8 cellular contexts compared by ENCODE assay signal in the genomic region with DNA sequence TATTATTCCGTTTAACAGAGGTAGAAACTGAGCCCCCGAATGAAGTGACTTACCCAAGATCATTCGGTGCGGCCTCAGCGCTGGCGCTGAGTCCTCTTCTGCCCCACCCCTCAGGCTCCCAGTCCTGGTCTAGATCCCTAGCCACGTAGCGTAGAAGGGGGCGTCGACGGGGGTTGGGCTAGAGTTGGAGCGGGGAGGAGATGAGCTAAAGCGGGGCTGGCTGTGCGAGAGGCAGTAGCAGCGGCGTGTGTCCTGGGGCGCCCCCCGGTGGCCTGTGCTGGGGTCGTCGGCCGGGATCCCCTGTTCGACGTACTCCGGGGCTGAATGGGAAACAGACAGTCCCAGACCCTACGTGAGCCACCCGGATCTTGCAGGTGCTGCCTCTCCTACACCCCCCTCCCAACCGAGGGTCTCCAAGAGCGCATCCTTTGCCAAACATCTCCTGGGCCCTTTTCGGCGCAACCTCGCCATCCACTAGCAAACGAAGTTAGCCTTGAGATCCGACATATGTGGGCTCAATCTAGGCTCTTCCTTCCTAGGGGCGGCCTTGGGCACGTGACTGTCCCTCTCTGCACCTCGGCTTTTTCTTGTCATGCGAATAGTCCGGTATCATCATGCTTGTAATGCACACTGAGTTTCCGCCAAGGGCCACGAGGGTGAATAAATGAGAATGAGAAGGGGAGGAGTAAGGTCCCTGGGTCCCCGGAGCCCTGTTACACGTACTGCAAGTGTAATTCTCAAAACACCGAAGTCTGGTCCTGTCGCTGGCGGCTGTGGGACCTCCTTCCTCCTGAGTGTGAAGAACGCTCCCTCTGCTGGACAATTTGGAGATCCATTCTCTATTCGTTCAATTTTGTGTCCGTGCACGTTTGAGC. TPM values are rescaled to one million over a fixed set of nuclear protein-coding genes. Genes with fewer than 3 reads are reported as not detected.
DNase-seq lines count a peak whose midpoint lies in the region; ATAC-seq, FAIRE-seq and TF ChIP-seq lines count a peak whose summit lies in the region.

No MANE protein-coding gene starts in this region.

- no peaks in the 10 kb centered on the region for H3K36me3 ChIP-seq in kidney (ENCODE audit: control insufficient read depth in 1 of 2, insufficient read depth in 2 of 2, low read length in 2 of 2)

- no peak for FAIRE-seq in A549 (lab: Jason Lieb, UNC)
- no peak for FAIRE-seq in kidney (lab: Jason Lieb, UNC)

- WGBS in A549 (ENCODE audit: missing lambda C conversion rate), result under 1% methylated on average over 33 of the region's 49 CpGs

- TF ChIP-seq POLR2A in A549 (IDR thresholded peaks at IDR 0.05; ENCODE audit: low read length), result no peak

- H3K4me1 Mint-ChIP-seq in central memory CD8-positive, alpha-beta T cell, result peaks cover 25% of the 10 kb centered on the region

- TF ChIP-seq CTCF in A549 (IDR thresholded peaks at IDR 0.05) (peak; percentile 71), kidney (IDR thresholded peaks at IDR 0.05; ENCODE audit: borderline replicate concordance, extremely low read depth, insufficient read depth) (peak; percentile 91)

- H3K27me3 Mint-ChIP-seq in central memory CD8-positive, alpha-beta T cell, result peaks cover 4% of the 10 kb centered on the region

- no peak overlapping the region for H3K9ac ChIP-seq in kidney (ENCODE audit: low read length in 2 of 2)

- peak overlapping the region; percentile 93 for H3K27ac Mint-ChIP-seq in central memory CD8-positive, alpha-beta T cell (ENCODE audit: low read depth)

- H3K4me1 ChIP-seq in A549, result 0 out of 3 replicates have a peak, but pooled peaks cover 4% of the 10 kb centered on the region
- H3K4me1 ChIP-seq in kidney (ENCODE audit: control insufficient read depth in 1 of 2, insufficient read depth in 1 of 2, low read depth in 1 of 2, low read length in 2 of 2), result peaks cover 0 to 11% of the 10 kb centered on the region in 2 donors

- H3K36me3 Mint-ChIP-seq in central memory CD8-positive, alpha-beta T cell (ENCODE audit: insufficient read depth), result peaks cover 5% of the 10 kb centered on the region

- DNase-seq in A549 (ENCODE audit: low read depth in 1 of 2, low spot score in 1 of 2) (peak; percentile 90 to 93), NCI-H510A (lab: John Stamatoyannopoulos, UW) (peak; percentile 61), kidney (peak; percentile 95)
- DNase-seq in central memory CD8-positive, alpha-beta T cell (ENCODE audit: low spot score in 2 of 2), result peak; percentile 93 to 99
- DNase-seq in stimulated activated CD4-positive, alpha-beta T cell treated with anti-CD3 and anti-CD28 coated beads, Interleukin-15, amount 100 ng/mL, for 24 hours, result peak; percentile 99

- intact Hi-C loops in kidney (cut with DNase I), result loop anchor here (10.0 kb wide), 2 partner anchors 381 to 471 kb away; a partner anchor contains a TSS

- H3K9me3 ChIP-seq in A549 (no peaks in the 10 kb centered on the region), kidney (ENCODE audit: control insufficient read depth in 1 of 2, low read length in 2 of 2) (no peaks in the 10 kb centered on the region)

- peak; percentile 89 to 95 for ATAC-seq in A549
- ATAC-seq in GM18861 (IDR thresholded peaks at IDR 0.05; ENCODE audit: unreplicated experiment), result peak; percentile 74
- ATAC-seq in HG03342 (IDR thresholded peaks at IDR 0.05; ENCODE audit: unreplicated experiment), result peak; percentile 63
- peak; percentile 87 to 88 for ATAC-seq in activated CD4-positive, CD25-positive, alpha-beta regulatory T cell treated with anti-CD3 and anti-CD28 coated beads, Interleukin-2, amount 50 U/mL, for 24 hours
- peak; percentile 94 for ATAC-seq in central memory CD8-positive, alpha-beta T cell (replicated peaks; ENCODE audit: extremely low read depth, poor library complexity, severe bottlenecking)

- TF ChIP-seq EP300 in A549 (IDR thresholded peaks at IDR 0.05), result no peak

- POLR2A ChIA-PET in A549 (lab: Yijun Ruan, JAX), result interaction anchor here (1.0 kb wide), 1 partner anchor 137 kb away, joined by 14 read pairs; a partner anchor contains a TSS

- CTCF ChIA-PET in A549 (lab: Yijun Ruan, JAX), result interaction anchor here (0.6 to 2.8 kb wide), 35 partner anchors 9 to 629 kb away, joined by 3 to 11 read pairs (median 4); a partner anchor contains a TSS

- TF ChIP-seq RAD21 in A549 (conservative IDR thresholded peaks at IDR 0.05 in 1 of 2, IDR thresholded peaks at IDR 0.05 in 1 of 2), result peak; percentile 75 to 85

- H3K4me3 ChIP-seq in A549, result peak overlapping the region; percentile 39
- H3K4me3 ChIP-seq in kidney (ENCODE audit: low read length in 2 of 2), result peak overlapping the region; percentile 13 to 34

- H3K9me3 Mint-ChIP-seq in central memory CD8-positive, alpha-beta T cell, result no peaks in the 10 kb centered on the region

- peak overlapping the region; percentile 92 for H3K4me2 ChIP-seq in A549

- H3K27ac ChIP-seq in A549, result peak overlapping the region; percentile 30 to 67; a peak in 4 of 6 replicates
- H3K27ac ChIP-seq in kidney (ENCODE audit: low read depth in 2 of 2, low read length in 2 of 2), result no peak overlapping the region

- H3K4me3 Mint-ChIP-seq in central memory CD8-positive, alpha-beta T cell, result peak overlapping the region; percentile 77

TF ChIP-seq in A549, 52 proteins besides CTCF, POLR2A, EP300 and RAD21 (continues in another document):
- TF ChIP-seq, protein P1, sequence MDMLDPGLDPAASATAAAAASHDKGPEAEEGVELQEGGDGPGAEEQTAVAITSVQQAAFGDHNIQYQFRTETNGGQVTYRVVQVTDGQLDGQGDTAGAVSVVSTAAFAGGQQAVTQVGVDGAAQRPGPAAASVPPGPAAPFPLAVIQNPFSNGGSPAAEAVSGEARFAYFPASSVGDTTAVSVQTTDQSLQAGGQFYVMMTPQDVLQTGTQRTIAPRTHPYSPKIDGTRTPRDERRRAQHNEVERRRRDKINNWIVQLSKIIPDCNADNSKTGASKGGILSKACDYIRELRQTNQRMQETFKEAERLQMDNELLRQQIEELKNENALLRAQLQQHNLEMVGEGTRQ (IDR thresholded peaks at IDR 0.05), result peak; percentile 78
- TF ChIP-seq KDM5A (IDR thresholded peaks at IDR 0.05) (no peak), ESRRA (IDR thresholded peaks at IDR 0.05; ENCODE audit: borderline replicate concordance, low read length) (no peak), MAFK (IDR thresholded peaks at IDR 0.05; ENCODE audit: partially characterized antibody) (no peak), CHD4 (IDR thresholded peaks at IDR 0.05; ENCODE audit: borderline replicate concordance) (no peak; the same call in 1 of the 2 replicates), ZNF302 (CRISPR knock-in tag; IDR thresholded peaks at IDR 0.05) (no peak), JUNB (IDR thresholded peaks at IDR 0.05) (no peak), FOXS1 (CRISPR knock-in tag; IDR thresholded peaks at IDR 0.05) (no peak), ZSCAN20 (CRISPR knock-in tag; IDR thresholded peaks at IDR 0.05) (no peak), SMC3 (IDR thresholded peaks at IDR 0.05) (peak; percentile 73), TFCP2L1 (CRISPR knock-in tag; IDR thresholded peaks at IDR 0.05) (no peak)
- TF ChIP-seq, protein P2, sequence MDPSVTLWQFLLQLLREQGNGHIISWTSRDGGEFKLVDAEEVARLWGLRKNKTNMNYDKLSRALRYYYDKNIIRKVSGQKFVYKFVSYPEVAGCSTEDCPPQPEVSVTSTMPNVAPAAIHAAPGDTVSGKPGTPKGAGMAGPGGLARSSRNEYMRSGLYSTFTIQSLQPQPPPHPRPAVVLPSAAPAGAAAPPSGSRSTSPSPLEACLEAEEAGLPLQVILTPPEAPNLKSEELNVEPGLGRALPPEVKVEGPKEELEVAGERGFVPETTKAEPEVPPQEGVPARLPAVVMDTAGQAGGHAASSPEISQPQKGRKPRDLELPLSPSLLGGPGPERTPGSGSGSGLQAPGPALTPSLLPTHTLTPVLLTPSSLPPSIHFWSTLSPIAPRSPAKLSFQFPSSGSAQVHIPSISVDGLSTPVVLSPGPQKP (IDR thresholded peaks at IDR 0.05; ENCODE audit: low read depth, low read length), result no peak
- TF ChIP-seq, protein P3, sequence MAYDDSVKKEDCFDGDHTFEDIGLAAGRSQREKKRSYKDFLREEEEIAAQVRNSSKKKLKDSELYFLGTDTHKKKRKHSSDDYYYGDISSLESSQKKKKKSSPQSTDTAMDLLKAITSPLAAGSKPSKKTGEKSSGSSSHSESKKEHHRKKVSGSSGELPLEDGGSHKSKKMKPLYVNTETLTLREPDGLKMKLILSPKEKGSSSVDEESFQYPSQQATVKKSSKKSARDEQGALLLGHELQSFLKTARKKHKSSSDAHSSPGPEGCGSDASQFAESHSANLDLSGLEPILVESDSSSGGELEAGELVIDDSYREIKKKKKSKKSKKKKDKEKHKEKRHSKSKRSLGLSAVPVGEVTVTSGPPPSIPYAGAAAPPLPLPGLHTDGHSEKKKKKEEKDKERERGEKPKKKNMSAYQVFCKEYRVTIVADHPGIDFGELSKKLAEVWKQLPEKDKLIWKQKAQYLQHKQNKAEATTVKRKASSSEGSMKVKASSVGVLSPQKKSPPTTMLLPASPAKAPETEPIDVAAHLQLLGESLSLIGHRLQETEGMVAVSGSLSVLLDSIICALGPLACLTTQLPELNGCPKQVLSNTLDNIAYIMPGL (CRISPR knock-in tag; IDR thresholded peaks at IDR 0.05; ENCODE audit: borderline replicate concordance), result no peak
- TF ChIP-seq, protein P4, sequence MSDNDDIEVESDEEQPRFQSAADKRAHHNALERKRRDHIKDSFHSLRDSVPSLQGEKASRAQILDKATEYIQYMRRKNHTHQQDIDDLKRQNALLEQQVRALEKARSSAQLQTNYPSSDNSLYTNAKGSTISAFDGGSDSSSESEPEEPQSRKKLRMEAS (IDR thresholded peaks at IDR 0.05), result peak; percentile 75
- TF ChIP-seq, protein P5, sequence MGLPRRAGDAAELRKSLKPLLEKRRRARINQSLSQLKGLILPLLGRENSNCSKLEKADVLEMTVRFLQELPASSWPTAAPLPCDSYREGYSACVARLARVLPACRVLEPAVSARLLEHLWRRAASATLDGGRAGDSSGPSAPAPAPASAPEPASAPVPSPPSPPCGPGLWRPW (IDR thresholded peaks at IDR 0.05), result no peak

RNA-seq across cellular contexts. Expression of a gene that starts 47.7 kb away (rescaled TPM):
- polyA plus RNA-seq in A549 (2011; rRNA removed), result not detected in 2 replicates
- 0.03 and 0.05 TPM in 2 replicates for polyA plus RNA-seq in A549 (2012; cell fraction: cytosol; rRNA removed)
- polyA plus RNA-seq in A549 (2012; cell fraction: nucleus; rRNA removed), result 0.05 and 0.11 TPM in 2 replicates
- 0.05 TPM in 1 of 3 replicates, not detected in the others for polyA plus RNA-seq in A549 (2017; fragmentation: RNase III; extraction: RNeasy Plus Mini Kit Qiagen cat#74134 plus additional on column Dnase treatment)
- 0.08 TPM in 1 of 2 replicates, not detected in the other for polyA minus RNA-seq in A549 (2011; rRNA and poly(A)+ RNA removed)
- total RNA-seq in kidney, result 0.09 TPM
- not detected for polyA plus RNA-seq in kidney (ENCODE audit: insufficient read depth, low read depth, low replicate concordance)

RNA-seq across cellular contexts. Expression of a gene that starts 59.0 kb away (rescaled TPM):
- polyA plus RNA-seq in A549 (2011; rRNA removed), result not detected in 2 replicates
- polyA plus RNA-seq in A549 (2012; cell fraction: cytosol; rRNA removed), result not detected in 2 replicates
- polyA plus RNA-seq in A549 (2012; cell fraction: nucleus; rRNA removed), result not detected in 2 replicates
- polyA plus RNA-seq in A549 (2017; fragmentation: RNase III; extraction: RNeasy Plus Mini Kit Qiagen cat#74134 plus additional on column Dnase treatment), result not detected in 3 replicates
- not detected in 2 replicates for polyA minus RNA-seq in A549 (2011; rRNA and poly(A)+ RNA removed)
- not detected for total RNA-seq in kidney
- polyA plus RNA-seq in kidney (ENCODE audit: insufficient read depth, low read depth, low replicate concordance), result not detected

Comparison
In these comparisons a context has a peak if more than half of its experiments do, and no peak if none do; other contexts are left out.
1. H3K27ac ChIP-seq: peak in A549 (2 of 2); none in kidney (0 of 2).
2. Peak in every context shown above with its lines, with median percentiles within 50 percentile points of each other: ATAC-seq and DNase-seq.